ENCODE assay signal across 8 cellular contexts in the genomic region with DNA sequence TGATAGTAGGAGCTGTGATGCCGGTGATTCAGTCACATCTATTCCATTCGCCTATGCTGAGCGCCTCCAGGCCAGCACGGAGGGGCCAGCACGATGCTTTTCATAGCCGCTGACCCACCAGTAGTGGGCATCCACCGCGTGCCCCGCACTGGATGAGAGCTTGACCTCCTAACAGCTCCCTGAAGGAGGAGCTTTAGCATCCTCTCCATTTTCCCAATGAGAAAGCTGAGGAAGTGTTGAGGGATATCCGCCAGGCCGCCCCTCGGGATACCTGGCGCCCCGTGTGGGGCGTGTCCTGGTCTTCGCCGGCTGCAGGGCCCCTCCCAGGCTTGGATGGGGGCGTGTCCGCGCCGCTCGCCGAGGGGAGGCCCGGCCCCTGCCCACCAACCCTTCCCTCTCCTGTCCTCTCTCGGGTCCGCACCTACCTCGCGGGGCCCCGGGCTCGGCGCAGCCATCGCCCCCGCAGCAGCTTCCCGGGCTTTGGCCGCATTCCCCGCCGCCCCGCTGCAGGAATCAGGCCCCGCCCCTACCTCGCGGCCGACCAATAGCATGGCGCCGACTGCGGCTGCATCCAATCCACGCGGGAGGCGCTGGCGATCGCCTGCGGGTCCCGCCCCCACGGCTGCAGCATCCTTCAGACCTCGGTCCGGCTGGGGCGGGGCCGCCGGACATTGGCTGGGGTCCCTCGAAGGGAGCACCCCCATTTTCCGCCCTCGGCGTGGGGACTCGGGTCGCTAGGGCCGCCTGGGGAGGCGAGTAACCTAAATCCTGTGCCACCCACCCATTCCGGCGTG. TPM values are rescaled to one million over a fixed set of nuclear protein-coding genes. Genes with fewer than 3 reads are reported as not detected.
DNase-seq lines count a peak whose midpoint lies in the region; ATAC-seq and TF ChIP-seq lines count a peak whose summit lies in the region.

A gene with protein sequence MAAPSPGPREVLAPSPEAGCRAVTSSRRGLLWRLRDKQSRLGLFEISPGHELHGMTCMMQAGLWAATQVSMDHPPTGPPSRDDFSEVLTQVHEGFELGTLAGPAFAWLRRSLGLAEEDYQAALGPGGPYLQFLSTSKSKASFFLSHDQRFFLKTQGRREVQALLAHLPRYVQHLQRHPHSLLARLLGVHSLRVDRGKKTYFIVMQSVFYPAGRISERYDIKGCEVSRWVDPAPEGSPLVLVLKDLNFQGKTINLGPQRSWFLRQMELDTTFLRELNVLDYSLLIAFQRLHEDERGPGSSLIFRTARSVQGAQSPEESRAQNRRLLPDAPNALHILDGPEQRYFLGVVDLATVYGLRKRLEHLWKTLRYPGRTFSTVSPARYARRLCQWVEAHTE (minus strand): TSS at position 480 of the 794 bp plus-strand sequence. CDS start 25 bp downstream, at position 455.

- H3K36me3 ChIP-seq in skeletal muscle satellite cell (ENCODE audit: insufficient read depth, low read length): peaks cover 9% of the 10 kb centered on the region

- H3K9me3 ChIP-seq in skeletal muscle satellite cell (replicated peaks; ENCODE audit: low read length): no peaks in the 10 kb centered on the region

- DNase-seq in NCI-H2081 (lab: John Stamatoyannopoulos, UW) (peak; percentile 66 to 78), NCI-H2081 treated with DMSO at 0.1 percent for 48 hours (lab: John Stamatoyannopoulos, UW) (no peak), NCI-H146 (lab: John Stamatoyannopoulos, UW) (peak; percentile 78), cardiac fibroblast (ENCODE audit: low read depth in 2 of 2) (peak; percentile 84 to 86), iPS-NIHi7 (ENCODE audit: extremely low spot score) (peak; percentile 95)

- H3K27me3 ChIP-seq in skeletal muscle satellite cell (ENCODE audit: control insufficient read depth, insufficient read depth, low read length): no peaks in the 10 kb centered on the region

- peak within 1 kb of the TSS; percentile 50 for H3K27ac ChIP-seq in VCaP

- peak within 1 kb of the TSS; percentile 97 for H3K4me2 ChIP-seq in skeletal muscle satellite cell (ENCODE audit: low read length)

- peak; percentile 80 for ATAC-seq in HG02642 (IDR thresholded peaks at IDR 0.05; ENCODE audit: poor library complexity, unreplicated experiment)

- H3K4me1 ChIP-seq in skeletal muscle satellite cell (ENCODE audit: control insufficient read depth, insufficient read depth, low read length): peaks cover 29% of the 10 kb centered on the region

- H3K4me3 ChIP-seq in cardiac fibroblast (replicated peaks in 1 of 2; ENCODE audit: low read depth in 2 of 2, low read length in 2 of 2) (peak within 1 kb of the TSS; percentile 51 to 57), skeletal muscle satellite cell (ENCODE audit: low read length) (peak within 1 kb of the TSS; percentile 74)

- H3K9ac ChIP-seq in skeletal muscle satellite cell (ENCODE audit: low read depth, low read length): peak within 1 kb of the TSS; percentile 66

- TF ChIP-seq CTCF in VCaP (conservative IDR thresholded peaks at IDR 0.05) (0 out of 2 replicates have a peak, but pooled peaks have one; percentile 21), cardiac fibroblast (IDR thresholded peaks at IDR 0.05; ENCODE audit: low read depth, low read length) (no peak)

RNA-seq across cellular contexts. Expression of the gene that starts here (rescaled TPM):
- 7.2 and 9.6 TPM in 2 replicates for total RNA-seq in skeletal muscle satellite cell (2012; rRNA removed)
